ENCODE assay signal across 13 cellular contexts in the genomic region with DNA sequence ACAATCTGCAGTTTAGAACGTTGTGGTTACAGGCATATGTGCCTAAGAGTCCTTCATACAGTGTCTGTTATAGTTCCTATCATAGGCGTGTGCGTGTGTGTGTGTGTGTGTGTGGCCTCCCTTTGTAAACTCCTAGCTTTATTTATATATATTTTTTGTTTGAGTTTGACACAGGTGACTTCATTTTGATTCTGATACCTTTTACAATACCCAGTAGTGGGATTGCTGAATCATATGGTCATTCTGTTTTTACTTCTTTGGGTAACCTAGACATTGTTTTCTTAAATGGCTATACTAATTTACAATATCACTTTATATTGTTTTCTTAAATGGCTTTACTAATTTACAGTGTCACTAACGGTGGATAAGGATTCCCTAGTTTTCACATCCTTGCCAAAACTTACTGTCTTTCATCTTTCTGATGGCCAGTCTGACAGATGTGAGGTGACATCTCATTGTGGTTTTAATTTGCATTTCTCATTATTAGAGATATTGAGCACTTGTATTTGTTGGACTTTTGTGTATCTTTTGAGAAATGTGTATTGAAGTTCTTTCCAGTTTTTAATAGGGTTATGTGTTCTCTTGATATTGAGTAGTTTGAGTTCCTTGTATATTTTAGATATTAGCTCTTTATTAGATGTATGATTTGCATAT.
DNase-seq lines count a peak whose midpoint lies in the region; ATAC-seq and TF ChIP-seq lines count a peak whose summit lies in the region.
"Had no signal": no experiment of that assay in that cellular context is flagged by ENCODE, and none has a peak within 500 bp of the region (broad histone marks: within the 10 kb centered on the region; RNA-seq: fewer than 3 reads in every experiment).

No MANE protein-coding gene starts in this region.

- H2AFZ ChIP-seq in osteoblast (ENCODE audit: low read length): no peak overlapping the region

- H4K20me1 ChIP-seq in osteoblast (ENCODE audit: insufficient read depth, low read length): no peaks in the 10 kb centered on the region

- no peaks in the 10 kb centered on the region for H3K36me3 ChIP-seq in osteoblast (ENCODE audit: insufficient read depth, low read length)
- H3K36me3 ChIP-seq: esophagus squamous epithelium had no signal

- ATAC-seq in GM19043 (IDR thresholded peaks at IDR 0.05; ENCODE audit: low read depth, unreplicated experiment): peak; percentile 80
- ATAC-seq in GM21786 (IDR thresholded peaks at IDR 0.05; ENCODE audit: unreplicated experiment): peak; percentile 73
- peak; percentile 66 for ATAC-seq in HG03095 (IDR thresholded peaks at IDR 0.05; ENCODE audit: unreplicated experiment)
- ATAC-seq in GM21423 (IDR thresholded peaks at IDR 0.05; ENCODE audit: unreplicated experiment): no peak

- H3K4me1 ChIP-seq in osteoblast (ENCODE audit: insufficient read depth, low read length): no peaks in the 10 kb centered on the region

- H3K79me2 ChIP-seq in osteoblast (ENCODE audit: insufficient read depth, low read length): no peaks in the 10 kb centered on the region

- no peak overlapping the region for H3K4me2 ChIP-seq in osteoblast (ENCODE audit: insufficient read depth, low read length)

- no peak for TF ChIP-seq CTCF in osteoblast (IDR thresholded peaks at IDR 0.05; ENCODE audit: extremely low read depth, low read depth, low read length)
- TF ChIP-seq CTCF in RWPE1 (conservative IDR thresholded peaks at IDR 0.05; ENCODE audit: low read depth): no peak

- no peak overlapping the region for H3K27ac ChIP-seq in osteoblast (ENCODE audit: low read depth, low read length)
- H3K27ac ChIP-seq in RWPE1: no peak overlapping the region
- H3K27ac ChIP-seq: C4-2B, esophagus squamous epithelium had no signal

- CTCF ChIA-PET in RWPE1 (lab: Yijun Ruan, JAX) (interaction anchor here (0.6 kb wide), 3 partner anchors 13 to 255 kb away, joined by 3 to 5 read pairs (median 4); no protein-coding TSS in a partner anchor), HEK293T (lab: Yijun Ruan, JAX) (no interaction called here)

- DNase-seq in osteoblast (ENCODE audit: insufficient read length, low spot score, missing footprints): peak; percentile 41
- no peak for DNase-seq in RWPE1 (ENCODE audit: low spot score)
- DNase-seq in NCI-H526 (lab: John Stamatoyannopoulos, UW): no peak
- DNase-seq in HEK293T (ENCODE audit: extremely low spot score): no peak
- DNase-seq: anterior cingulate cortex, cortex of kidney, esophagus squamous epithelium, NCI-H2081 had no signal

- H3K27me3 ChIP-seq in osteoblast (ENCODE audit: insufficient read depth, low read length): no peaks in the 10 kb centered on the region
- H3K27me3 ChIP-seq: esophagus squamous epithelium had no signal

- H3K9me3 ChIP-seq in osteoblast (ENCODE audit: low read depth, low read length): no peaks in the 10 kb centered on the region
- H3K9me3 ChIP-seq: esophagus squamous epithelium had no signal

- H3K4me3 ChIP-seq in osteoblast (ENCODE audit: insufficient read depth, low read length): no peak overlapping the region
- H3K4me3 ChIP-seq: esophagus squamous epithelium had no signal

- POLR2A ChIA-PET in RWPE1 (lab: Yijun Ruan, JAX; ENCODE audit: low non-redundant PET): no interaction called here
- POLR2A ChIA-PET in HEK293T (lab: Yijun Ruan, JAX): no interaction called here

TF ChIP-seq in HEK293T, 16 proteins besides CTCF, POLR2A, EP300 and RAD21:
- no peak for TF ChIP-seq PKNOX1 (IDR thresholded peaks at IDR 0.05)
- TF ChIP-seq CTBP1 (IDR thresholded peaks at IDR 0.05; ENCODE audit: borderline replicate concordance): no peak
- TF ChIP-seq ARNT (IDR thresholded peaks at IDR 0.05): no peak
